In genomic region chr9:105079457-105079856, GRCh38 we compare ENCODE assay signal across 29 cellular contexts.
"Had no signal": no experiment of that assay in that cellular context is flagged by ENCODE, and none has a peak within 500 bp of the region (broad histone marks: within the 10 kb centered on the region; RNA-seq: fewer than 3 reads in every experiment).

No MANE protein-coding gene starts in this region.

- H3K27me3 ChIP-seq: ascending aorta, breast epithelium, esophagus muscularis mucosa, gastroesophageal sphincter, heart right ventricle, hepatocyte had no signal

- H3K36me3 ChIP-seq: ascending aorta, breast epithelium, esophagus muscularis mucosa, gastroesophageal sphincter, heart right ventricle, WERI-Rb-1 had no signal

- DNase-seq: activated B cell treated with CpG ODN at 0.5 μM for 24 hours; activated CD4-positive, alpha-beta T cell treated with anti-CD3 and anti-CD28 coated beads for 48 hours; activated CD4-positive, alpha-beta T cell treated with anti-CD3 and anti-CD28 coated beads, Interleukin-2, amount 50 U/mL, for 1 hour; activated CD4-positive, alpha-beta T cell treated with anti-CD3 and anti-CD28 coated beads, Interleukin-2, amount 50 U/mL, for 48 hours; activated CD8-positive, alpha-beta memory T cell treated with anti-CD3 and anti-CD28 coated beads for 24 hours; activated CD8-positive, alpha-beta T cell treated with anti-CD3 and anti-CD28 coated beads for 36 hours; activated effector memory CD4-positive, alpha-beta T cell treated with Interleukin-2 at 50 U/mL for 16 hours; activated gamma-delta T cell treated with Interleukin-2 at 50 U/mL for 16 hours; activated naive CD4-positive, alpha-beta T cell treated with anti-CD3 and anti-CD28 coated beads, Interleukin-2, amount 50 U/mL, for 16 hours; activated naive CD4-positive, alpha-beta T cell treated with Interleukin-2 at 50 U/mL for 16 hours; activated T-cell treated with anti-CD3 and anti-CD28 coated beads, Interleukin-2, amount 50 U/mL, for 4 hours; amniotic stem cell; dermis blood vessel endothelial cell; effector CD4-positive, alpha-beta T cell; effector memory CD8-positive, alpha-beta T cell; foreskin melanocyte; heart right ventricle; T-cell; T-helper 17 cell; T1000; WERI-Rb-1 had no signal

- ATAC-seq: activated CD4-positive, CD25-positive, alpha-beta regulatory T cell treated with anti-CD3 and anti-CD28 coated beads, Interleukin-2, amount 50 U/mL, for 24 hours; activated CD8-positive, alpha-beta T cell treated with anti-CD3 and anti-CD28 coated beads for 36 hours; activated T-cell treated with anti-CD3 and anti-CD28 coated beads, Interleukin-2, amount 50 U/mL, for 4 hours; activated T-helper 17 cell treated with anti-CD3 and anti-CD28 coated beads, Interleukin-2, amount 50 U/mL, for 72 hours; effector memory CD8-positive, alpha-beta T cell; gastroesophageal sphincter; heart right ventricle; T-cell; T-helper 17 cell had no signal

- H3K4me3 ChIP-seq: ascending aorta, breast epithelium, coronary artery, esophagus muscularis mucosa, gastroesophageal sphincter, heart right ventricle, hepatocyte had no signal

- H3K27ac ChIP-seq: ascending aorta, breast epithelium, coronary artery, esophagus muscularis mucosa, gastroesophageal sphincter, heart right ventricle, hepatocyte, WERI-Rb-1 had no signal

- H3K4me1 ChIP-seq: ascending aorta, breast epithelium, esophagus muscularis mucosa, gastroesophageal sphincter, heart right ventricle had no signal

- H3K9me3 ChIP-seq: ascending aorta, breast epithelium, esophagus muscularis mucosa, gastroesophageal sphincter, heart right ventricle had no signal
